ENCODE assay signal across 8 cellular contexts in genomic region chr17:19744492-19744891, GRCh38.
DNase-seq lines count a peak whose midpoint lies in the region; ATAC-seq lines count a peak whose summit lies in the region.

No MANE protein-coding gene starts in this region.

- no peaks in the 10 kb centered on the region for H3K36me3 Mint-ChIP-seq in T-helper 2 cell treated with Interferon-gamma antibody and Interleukin-4, amounts not matched to agents 5 μg/mL and 100 μg/mL, for 36 hours (ENCODE audit: low read depth)

- H3K27me3 ChIP-seq in layer of hippocampus (ENCODE audit: control insufficient read depth, insufficient read depth, low read length) = no peaks in the 10 kb centered on the region

- no peak overlapping the region for H3K27ac Mint-ChIP-seq in T-helper 2 cell treated with Interferon-gamma antibody and Interleukin-4, amounts not matched to agents 5 μg/mL and 100 μg/mL, for 36 hours

- H3K9me3 Mint-ChIP-seq in T-helper 2 cell treated with Interferon-gamma antibody and Interleukin-4, amounts not matched to agents 5 μg/mL and 100 μg/mL, for 36 hours = no peaks in the 10 kb centered on the region

- H3K27ac ChIP-seq in angular gyrus (ENCODE audit: low read depth, low read length) = peak overlapping the region; percentile 48
- peak overlapping the region; percentile 57 for H3K27ac ChIP-seq in layer of hippocampus (ENCODE audit: low read depth, low read length)
- H3K27ac ChIP-seq in substantia nigra (ENCODE audit: low read depth, low read length, poor library complexity, severe bottlenecking) = peak overlapping the region; percentile 51

- peaks cover 2% of the 10 kb centered on the region for H3K27me3 Mint-ChIP-seq in T-helper 2 cell treated with Interferon-gamma antibody and Interleukin-4, amounts not matched to agents 5 μg/mL and 100 μg/mL, for 36 hours (ENCODE audit: low read depth)

- H3K4me3 Mint-ChIP-seq in T-helper 2 cell treated with Interferon-gamma antibody and Interleukin-4, amounts not matched to agents 5 μg/mL and 100 μg/mL, for 36 hours = peak overlapping the region; percentile 61

- no peak for ATAC-seq in HG03469 (IDR thresholded peaks at IDR 0.05; ENCODE audit: unreplicated experiment)

- DNase-seq in T-helper 2 cell treated with Interferon-gamma antibody and Interleukin-4, amounts not matched to agents 5 μg/mL and 100 μg/mL, for 36 hours (ENCODE audit: low spot score) = no peak
- DNase-seq in T-helper 2 cell (no peak), substantia nigra (lab: John Stamatoyannopoulos, UW) (peak in 4 of 49 donors; percentile 27 to 72 (median 46)), GDM1 (lab: John Stamatoyannopoulos, UW) (no peak)
- no peak for DNase-seq in stimulated activated CD4-positive, alpha-beta T cell treated with anti-CD3 and anti-CD28 coated beads, Interleukin-15, amount 100 ng/mL, for 24 hours

- H3K4me1 Mint-ChIP-seq in T-helper 2 cell treated with Interferon-gamma antibody and Interleukin-4, amounts not matched to agents 5 μg/mL and 100 μg/mL, for 36 hours (ENCODE audit: low read depth) = no peaks in the 10 kb centered on the region
